In genomic region chr10:33334170-33334838, GRCh38 we compare ENCODE assay signal across 8 cellular contexts. TPM values are rescaled to one million over a fixed set of nuclear protein-coding genes. Genes with fewer than 3 reads are reported as not detected.
DNase-seq lines count a peak whose midpoint lies in the region; TF ChIP-seq lines count a peak whose summit lies in the region.

NRP1 (minus strand) TSS chr10:33334667; CDS start chr10:33334382, 285 bp downstream.

- TF ChIP-seq EP300 in ovary (IDR thresholded peaks at IDR 0.05), result no peak

- H3K4me3 ChIP-seq in cardiac muscle cell (peak within 1 kb of the TSS; percentile 95), ovary (peak within 1 kb of the TSS; percentile 69)

- no peak for TF ChIP-seq POLR2A in ovary (IDR thresholded peaks at IDR 0.05)

- H3K4me3 Mint-ChIP-seq in activated naive CD8-positive, alpha-beta T cell treated with anti-CD3 and anti-CD28 coated beads for 36 hours, result peak within 1 kb of the TSS; percentile 75

- peaks cover 11% of the 10 kb centered on the region for H3K4me1 Mint-ChIP-seq in activated naive CD8-positive, alpha-beta T cell treated with anti-CD3 and anti-CD28 coated beads for 36 hours

- H3K9me3 ChIP-seq in cardiac muscle cell (ENCODE audit: low read depth) (no peaks in the 10 kb centered on the region), ovary (no peaks in the 10 kb centered on the region)

- H3K27me3 Mint-ChIP-seq in activated naive CD8-positive, alpha-beta T cell treated with anti-CD3 and anti-CD28 coated beads for 36 hours, result peaks cover 84% of the 10 kb centered on the region

- no peaks in the 10 kb centered on the region for H3K36me3 Mint-ChIP-seq in activated naive CD8-positive, alpha-beta T cell treated with anti-CD3 and anti-CD28 coated beads for 36 hours

- H3K4me1 ChIP-seq in cardiac muscle cell (ENCODE audit: low read depth) (peaks cover 19% of the 10 kb centered on the region), ovary (ENCODE audit: insufficient read depth) (peaks cover 2% of the 10 kb centered on the region)

- H3K27ac Mint-ChIP-seq in activated naive CD8-positive, alpha-beta T cell treated with anti-CD3 and anti-CD28 coated beads for 36 hours, result no peak within 1 kb of the TSS

- peak within 1 kb of the TSS; percentile 96 for H3K27ac ChIP-seq in cardiac muscle cell
- H3K27ac ChIP-seq in ovary, result peak within 1 kb of the TSS; percentile 87 to 93

- DNase-seq in NCI-H1105 treated with DMSO at 0.1 percent for 48 hours (lab: John Stamatoyannopoulos, UW), result peak; percentile 20
- DNase-seq in NCI-H1105 (lab: John Stamatoyannopoulos, UW), result no peak
- peak; percentile 31 for DNase-seq in LoVo (ENCODE audit: low spot score)
- peak; percentile 12 for DNase-seq in activated naive CD8-positive, alpha-beta T cell treated with anti-CD3 and anti-CD28 coated beads for 36 hours
- DNase-seq in cardiac muscle cell (ENCODE audit: low read depth in 1 of 2, low spot score in 1 of 2), result peak; percentile 29 to 49
- peak; percentile 25 to 59 (median 45) for DNase-seq in ovary
- DNase-seq in NAMALWA (ENCODE audit: low spot score), result no peak
- DNase-seq in OCI-M2 (lab: John Stamatoyannopoulos, UW; ENCODE audit: unreplicated experiment), result no peak

- intact Hi-C loops in ovary (cut with DNase I), result loop anchor here in 3 of 4 donors (5.0 to 10.0 kb wide), 4 partner anchors 142 to 1303 kb away; no protein-coding TSS in a partner anchor

- no peaks in the 10 kb centered on the region for H3K9me3 Mint-ChIP-seq in activated naive CD8-positive, alpha-beta T cell treated with anti-CD3 and anti-CD28 coated beads for 36 hours

- H3K36me3 ChIP-seq in cardiac muscle cell (peaks cover 8% of the 10 kb centered on the region), ovary (no peaks in the 10 kb centered on the region)

- 0% methylated on average over 45 to 48 of the region's 48 CpGs for WGBS in ovary, 3 donors

- H3K27me3 ChIP-seq in cardiac muscle cell, result no peaks in the 10 kb centered on the region
- no peaks in the 10 kb centered on the region for H3K27me3 ChIP-seq in ovary

- no peak for TF ChIP-seq CTCF in cardiac muscle cell (IDR thresholded peaks at IDR 0.05; ENCODE audit: low read depth, low read length)
- TF ChIP-seq CTCF in ovary (IDR thresholded peaks at IDR 0.05), result no peak

RNA-seq across cellular contexts. Expression of gene NRP1, which starts in this region (rescaled TPM):
- total RNA-seq in activated naive CD8-positive, alpha-beta T cell treated with anti-CD3 and anti-CD28 coated beads for 36 hours, result under 1 TPM; 0.19 to 0.44 TPM
- total RNA-seq in cardiac muscle cell (178 and 327 TPM in 2 replicates), ovary (100 to 1,000 TPM in 1 of 7 donors, 10 to 100 TPM in 6; 39.6 to 109 (median 67.2) TPM)
- polyA plus RNA-seq in cardiac muscle cell (145 and 241 TPM in 2 replicates), ovary (100 to 1,000 TPM in 1 of 2 donors, 10 to 100 TPM in 1; 56.2 to 134 TPM)

Comparison
In these comparisons a context has a peak if more than half of its experiments do, and no peak if none do; other contexts are left out.
1. RNA of gene NRP1 (total RNA-seq): 178 to 327 TPM in cardiac muscle cell and 39.6 to 109 TPM in ovary; 0.19 to 0.44 TPM in activated naive CD8-positive, alpha-beta T cell treated with anti-CD3 and anti-CD28 coated beads for 36 hours; every median in the first group is over 10 times any median in the second.
2. DNase-seq: peak in NCI-H1105 treated with DMSO at 0.1 percent for 48 hours (single experiment), LoVo (single experiment), cardiac muscle cell (2 of 2) and ovary (5 of 5); none in NCI-H1105 (single experiment), NAMALWA (single experiment) and OCI-M2 (single experiment).
3. Peak in DNase-seq in activated naive CD8-positive, alpha-beta T cell treated with anti-CD3 and anti-CD28 coated beads for 36 hours; RNA of the gene not detected or under 1 TPM.